Comparison of ENCODE assay signal across 13 cellular contexts in genomic region chr3:31890742-31891469, GRCh38.
"Had no signal": no experiment of that assay in that cellular context is flagged by ENCODE, and none has a peak within 500 bp of the region (broad histone marks: within the 10 kb centered on the region; RNA-seq: fewer than 3 reads in every experiment).

No MANE protein-coding gene starts in this region.

- DNase-seq: activated CD4-positive, alpha-beta T cell treated with anti-CD3 and anti-CD28 coated beads, Interleukin-2, amount 10 ng/mL, durations not matched to agents 24 days and 14 days; effector memory CD8-positive, alpha-beta T cell; immature natural killer cell; left colon; nephron progenitor cell; stimulated activated CD4-positive, alpha-beta T cell treated with anti-CD3 and anti-CD28 coated beads, Interleukin-2, amount 100 ng/mL, for 24 hours; T-cell; uterus; WERI-Rb-1 had no signal

- H3K27ac ChIP-seq: uterus, WERI-Rb-1 had no signal

- H3K27ac Mint-ChIP-seq: activated CD4-positive, alpha-beta T cell treated with anti-CD3 and anti-CD28 coated beads, Interleukin-2, amount 10 ng/mL, durations not matched to agents 24 days and 14 days; activated naive CD4-positive, alpha-beta T cell treated with anti-CD3 and anti-CD28 coated beads, Interleukin-2, amount 50 U/mL, for 24 hours; activated T-helper 2 cell treated with anti-CD3 and anti-CD28 coated beads, Interferon-gamma antibody, Interleukin-2, Interleukin-4, amounts not matched to agents 10 μg/mL and 5 μg/mL and 100 μg/mL, durations not matched to agents 14 hours and 24 hours and 36 hours; dendritic cell treated with granulocyte-macrophage colony-stimulating factor and Interleukin-4, amounts not matched to agents 40 ng/mL and 50 ng/mL, for 4 days; effector memory CD8-positive, alpha-beta T cell; immature natural killer cell; nephron progenitor cell; T-cell had no signal

- ATAC-seq: effector memory CD8-positive, alpha-beta T cell; left colon; sciatic nerve; T-cell had no signal

- H3K9me3 Mint-ChIP-seq: activated CD4-positive, alpha-beta T cell treated with anti-CD3 and anti-CD28 coated beads, Interleukin-2, amount 10 ng/mL, durations not matched to agents 24 days and 14 days; activated naive CD4-positive, alpha-beta T cell treated with anti-CD3 and anti-CD28 coated beads, Interleukin-2, amount 50 U/mL, for 24 hours; activated T-helper 2 cell treated with anti-CD3 and anti-CD28 coated beads, Interferon-gamma antibody, Interleukin-2, Interleukin-4, amounts not matched to agents 10 μg/mL and 5 μg/mL and 100 μg/mL, durations not matched to agents 14 hours and 24 hours and 36 hours; dendritic cell treated with granulocyte-macrophage colony-stimulating factor and Interleukin-4, amounts not matched to agents 40 ng/mL and 50 ng/mL, for 4 days; effector memory CD8-positive, alpha-beta T cell; immature natural killer cell; T-cell had no signal

- H3K36me3 ChIP-seq: uterus, WERI-Rb-1 had no signal

- H3K4me3 Mint-ChIP-seq: activated CD4-positive, alpha-beta T cell treated with anti-CD3 and anti-CD28 coated beads, Interleukin-2, amount 10 ng/mL, durations not matched to agents 24 days and 14 days; activated naive CD4-positive, alpha-beta T cell treated with anti-CD3 and anti-CD28 coated beads, Interleukin-2, amount 50 U/mL, for 24 hours; dendritic cell treated with granulocyte-macrophage colony-stimulating factor and Interleukin-4, amounts not matched to agents 40 ng/mL and 50 ng/mL, for 4 days; effector memory CD8-positive, alpha-beta T cell; immature natural killer cell; nephron progenitor cell; T-cell had no signal

- H3K4me1 ChIP-seq: uterus had no signal

- H3K36me3 Mint-ChIP-seq: activated naive CD4-positive, alpha-beta T cell treated with anti-CD3 and anti-CD28 coated beads, Interleukin-2, amount 50 U/mL, for 24 hours; immature natural killer cell; T-cell had no signal

- H3K4me3 ChIP-seq: uterus had no signal

- H3K4me1 Mint-ChIP-seq: immature natural killer cell had no signal

- H3K27me3 Mint-ChIP-seq: activated CD4-positive, alpha-beta T cell treated with anti-CD3 and anti-CD28 coated beads, Interleukin-2, amount 10 ng/mL, durations not matched to agents 24 days and 14 days; activated naive CD4-positive, alpha-beta T cell treated with anti-CD3 and anti-CD28 coated beads, Interleukin-2, amount 50 U/mL, for 24 hours had no signal

- H3K27me3 ChIP-seq: uterus had no signal

- H3K9me3 ChIP-seq: uterus had no signal
